11 cellular contexts compared by ENCODE assay signal in the genomic region with DNA sequence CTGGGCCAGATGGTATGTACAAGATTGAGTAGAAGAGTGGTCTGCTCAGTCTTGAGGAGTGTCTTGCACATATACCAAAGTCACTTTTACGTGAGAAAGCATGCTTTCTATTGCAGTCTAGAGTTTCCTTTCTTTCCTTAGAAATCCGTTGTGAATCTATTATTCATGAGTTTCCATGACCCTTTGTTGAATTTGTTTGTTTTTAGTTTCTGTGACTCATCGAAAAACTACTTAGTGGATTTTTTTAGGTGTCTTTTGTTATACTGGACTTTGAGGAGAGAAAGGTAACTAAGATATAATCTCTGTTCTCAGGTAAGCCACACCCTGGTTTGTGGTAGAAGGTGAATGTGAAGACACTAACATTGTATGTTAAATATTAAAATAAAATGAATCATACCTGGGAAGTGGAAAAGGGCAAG. TPM values are rescaled to one million over a fixed set of nuclear protein-coding genes. Genes with fewer than 3 reads are reported as not detected.
A peak's percentile ranks its signal among the peaks of the same experiment; 100 is the strongest.
DNase-seq lines count a peak whose midpoint lies in the region; ATAC-seq, FAIRE-seq and TF ChIP-seq lines count a peak whose summit lies in the region.
"Had no signal": no experiment of that assay in that cellular context is flagged by ENCODE, and none has a peak within 500 bp of the region (broad histone marks: within the 10 kb centered on the region; RNA-seq: fewer than 3 reads in every experiment).

No MANE protein-coding gene starts in this region.

- no peak for TF ChIP-seq POLR2A in GM12891 (IDR thresholded peaks at IDR 0.05; ENCODE audit: low read depth, low read length)

- H3K27ac ChIP-seq in epithelial cell of prostate = peak overlapping the region; percentile 53
- H3K27ac ChIP-seq: ovary had no signal

- H3K36me3 Mint-ChIP-seq in activated CD4-positive, alpha-beta T cell treated with anti-CD3 and anti-CD28 coated beads, Interleukin-2, amount 10 ng/mL, durations not matched to agents 24 days and 14 days (ENCODE audit: low read depth) = no peaks in the 10 kb centered on the region

- H3K27me3 Mint-ChIP-seq in activated CD4-positive, alpha-beta T cell treated with anti-CD3 and anti-CD28 coated beads, Interleukin-2, amount 10 ng/mL, durations not matched to agents 24 days and 14 days = no peaks in the 10 kb centered on the region

- ATAC-seq in stimulated activated naive CD8-positive, alpha-beta T cell treated with anti-CD3 and anti-CD28 coated beads, Interleukin-15, Interleukin-2, amounts not matched to agents 100 U/mL and 50 U/mL, for 24 hours = peak; percentile 64
- ATAC-seq in GM19324 (IDR thresholded peaks at IDR 0.05; ENCODE audit: low FRiP score, unreplicated experiment) = no peak

- DNase-seq in activated CD4-positive, alpha-beta T cell treated with anti-CD3 and anti-CD28 coated beads, Interleukin-2, amount 10 ng/mL, durations not matched to agents 24 days and 14 days = no peak
- no peak for DNase-seq in activated CD4-positive, alpha-beta T cell treated with anti-CD3 and anti-CD28 coated beads, Interleukin-2, amount 50 U/mL, for 48 hours
- peak; percentile 41 for DNase-seq in RPMI7951 (ENCODE audit: low read depth)
- DNase-seq in epithelial cell of prostate (ENCODE audit: low read depth, low spot score) = peak; percentile 77
- no peak for DNase-seq in stimulated activated naive CD8-positive, alpha-beta T cell treated with anti-CD3 and anti-CD28 coated beads, Interleukin-15, Interleukin-2, amounts not matched to agents 100 U/mL and 50 U/mL, for 24 hours
- DNase-seq in NCI-H345 treated with DMSO at 0.1 percent for 48 hours (lab: John Stamatoyannopoulos, UW; ENCODE audit: unreplicated experiment) = no peak
- DNase-seq in GM12891 (ENCODE audit: insufficient read length, low spot score) = no peak
- DNase-seq: activated CD4-positive, alpha-beta T cell treated with anti-CD3 and anti-CD28 coated beads for 1 hour; ovary had no signal

- no peak for FAIRE-seq in GM12891 (lab: Jason Lieb, UNC)
- FAIRE-seq: GM12878 had no signal

- intact Hi-C loops in activated CD4-positive, alpha-beta T cell treated with anti-CD3 and anti-CD28 coated beads, Interleukin-2, amount 10 ng/mL, durations not matched to agents 24 days and 14 days (cut with micrococcal nuclease) = loop anchor here (2.0 kb wide), 1 partner anchor 23 kb away; a partner anchor contains a TSS

- peak overlapping the region; percentile 79 for H3K27ac Mint-ChIP-seq in activated CD4-positive, alpha-beta T cell treated with anti-CD3 and anti-CD28 coated beads, Interleukin-2, amount 10 ng/mL, durations not matched to agents 24 days and 14 days

- peak overlapping the region; percentile 29 for H3K4me3 Mint-ChIP-seq in activated CD4-positive, alpha-beta T cell treated with anti-CD3 and anti-CD28 coated beads, Interleukin-2, amount 10 ng/mL, durations not matched to agents 24 days and 14 days

- H3K4me1 Mint-ChIP-seq in activated CD4-positive, alpha-beta T cell treated with anti-CD3 and anti-CD28 coated beads, Interleukin-2, amount 10 ng/mL, durations not matched to agents 24 days and 14 days = peaks cover 34% of the 10 kb centered on the region

- H3K9me3 Mint-ChIP-seq in activated CD4-positive, alpha-beta T cell treated with anti-CD3 and anti-CD28 coated beads, Interleukin-2, amount 10 ng/mL, durations not matched to agents 24 days and 14 days = no peaks in the 10 kb centered on the region

TF ChIP-seq in GM12891, 5 proteins besides CTCF, POLR2A, EP300 and RAD21:
- TF ChIP-seq TAF1 (IDR thresholded peaks at IDR 0.05; ENCODE audit: low read depth, low read length) (no peak), POLR2AphosphoS5 (IDR thresholded peaks at IDR 0.05; ENCODE audit: low read depth, low read length) (no peak), PAX5 (IDR thresholded peaks at IDR 0.05; ENCODE audit: insufficient read depth, low read length, severe bottlenecking) (no peak), POU2F2 (IDR thresholded peaks at IDR 0.05; ENCODE audit: low read depth, low read length) (no peak), SPI1 (IDR thresholded peaks at IDR 0.05; ENCODE audit: low read depth, low read length) (no peak)

RNA-seq across cellular contexts. Expression of a gene that starts 23.0 kb away (rescaled TPM):
- total RNA-seq in activated CD4-positive, alpha-beta T cell treated with anti-CD3 and anti-CD28 coated beads, Interleukin-2, amount 10 ng/mL, durations not matched to agents 24 days and 14 days = 25.9 and 26.7 TPM in 2 replicates
- total RNA-seq in RPMI7951 (2014; rRNA removed; shearing (Covaris generic)) = 16.2 and 18.3 TPM in 2 replicates
- 16.5 TPM for polyA plus RNA-seq in GM12891 (2012; ENCODE audit: low read depth, missing spikeins)

Comparison
In these comparisons a context has a peak if more than half of its experiments do, and no peak if none do; other contexts are left out.
1. DNase-seq: peak in RPMI7951 (single experiment) and epithelial cell of prostate (single experiment); none in activated CD4-positive, alpha-beta T cell treated with anti-CD3 and anti-CD28 coated beads, Interleukin-2, amount 10 ng/mL, durations not matched to agents 24 days and 14 days (single experiment), activated CD4-positive, alpha-beta T cell treated with anti-CD3 and anti-CD28 coated beads, Interleukin-2, amount 50 U/mL, for 48 hours (0 of 2), stimulated activated naive CD8-positive, alpha-beta T cell treated with anti-CD3 and anti-CD28 coated beads, Interleukin-15, Interleukin-2, amounts not matched to agents 100 U/mL and 50 U/mL, for 24 hours (single experiment), NCI-H345 treated with DMSO at 0.1 percent for 48 hours (single experiment) and GM12891 (single experiment).